Comparison of ENCODE assay signal across 8 cellular contexts in the genomic region with DNA sequence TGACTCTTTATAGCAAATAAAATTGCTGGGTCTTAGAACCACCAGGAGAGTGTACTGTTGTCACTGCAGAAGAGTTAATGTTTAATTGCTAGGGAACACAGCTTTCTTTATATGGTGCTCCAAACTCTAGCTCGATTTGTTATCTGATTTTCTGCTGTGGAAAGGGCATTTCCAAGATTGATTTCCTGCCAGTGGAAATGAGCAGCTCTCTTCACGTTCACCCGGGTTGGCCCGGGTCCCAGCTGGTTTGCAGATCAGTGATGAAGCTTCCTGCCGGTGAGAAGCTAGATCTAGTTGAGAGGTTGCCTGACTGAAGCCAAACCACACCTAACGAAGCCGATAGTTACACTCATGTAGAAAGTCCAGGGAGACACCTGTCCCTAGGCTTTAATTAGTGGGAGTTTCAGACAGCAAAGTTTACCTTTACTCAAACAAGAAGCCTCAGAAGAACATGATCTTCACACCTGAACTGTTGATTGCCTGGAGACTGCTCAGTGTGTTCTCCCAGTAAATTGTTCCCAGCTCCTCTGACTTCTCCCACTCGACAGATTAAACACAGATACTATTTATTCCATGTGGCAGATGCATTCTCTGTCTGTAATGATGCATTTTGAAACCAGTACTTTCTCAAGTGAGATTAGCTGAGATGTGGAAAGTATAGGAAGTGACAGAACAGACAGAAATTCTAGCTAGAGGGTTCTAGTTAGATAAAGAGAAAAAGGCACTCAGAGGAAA. TPM values are rescaled to one million over a fixed set of nuclear protein-coding genes. Genes with fewer than 3 reads are reported as not detected.
A peak's percentile ranks its signal among the peaks of the same experiment; 100 is the strongest.
DNase-seq lines count a peak whose midpoint lies in the region; ATAC-seq and TF ChIP-seq lines count a peak whose summit lies in the region.

No MANE protein-coding gene starts in this region.

- H2AFZ ChIP-seq in OCI-LY1 (ENCODE audit: low read length): no peak overlapping the region

- POLR2A ChIA-PET in CD4-positive, alpha-beta memory T cell (lab: Charles Lee; ENCODE audit: partially characterized antibody): interaction anchor here (0.6 to 8.7 kb wide), 23 partner anchors 9 to 958 kb away, joined by 3 to 176 read pairs (median 9); a partner anchor contains a TSS

- H3K4me1 ChIP-seq in CD4-positive, alpha-beta memory T cell (ENCODE audit: insufficient read depth, low read length): peaks cover 90% of the 10 kb centered on the region
- H3K4me1 ChIP-seq in OCI-LY1 (ENCODE audit: insufficient read depth, low read length, severe bottlenecking) (peaks cover 36% of the 10 kb centered on the region), ascending aorta (peaks cover 0 to 5% of the 10 kb centered on the region in 2 donors)

- peak; percentile 48 for ATAC-seq in GM19035 (IDR thresholded peaks at IDR 0.05; ENCODE audit: unreplicated experiment)
- ATAC-seq in HG03108 (IDR thresholded peaks at IDR 0.05; ENCODE audit: unreplicated experiment): peak; percentile 67

- no peaks in the 10 kb centered on the region for H3K9me3 ChIP-seq in CD4-positive, alpha-beta memory T cell (ENCODE audit: control insufficient read depth in 1 of 2, low read length in 2 of 2)
- H3K9me3 ChIP-seq in OCI-LY1 (ENCODE audit: low read length): no peaks in the 10 kb centered on the region
- no peaks in the 10 kb centered on the region for H3K9me3 ChIP-seq in ascending aorta

- H3K27ac Mint-ChIP-seq in CD4-positive, alpha-beta memory T cell: peak overlapping the region; percentile 95 to 99 (median 97)
- H3K27ac Mint-ChIP-seq in immature natural killer cell: peak overlapping the region; percentile 82 to 97 (median 94)

- peak overlapping the region; percentile 80 for H3K27ac ChIP-seq in CD4-positive, alpha-beta memory T cell (ENCODE audit: low read depth, low read length)
- peak overlapping the region; percentile 87 for H3K27ac ChIP-seq in OCI-LY1 (ENCODE audit: low read depth, low read length, poor library complexity, severe bottlenecking)
- no peak overlapping the region for H3K27ac ChIP-seq in ascending aorta

- H3K9me3 Mint-ChIP-seq in CD4-positive, alpha-beta memory T cell: no peaks in the 10 kb centered on the region
- H3K9me3 Mint-ChIP-seq in immature natural killer cell: no peaks in the 10 kb centered on the region

- peak overlapping the region; percentile 77 to 92 (median 82) for H3K4me3 Mint-ChIP-seq in CD4-positive, alpha-beta memory T cell
- H3K4me3 Mint-ChIP-seq in immature natural killer cell: peak overlapping the region; percentile 73 to 89 (median 79)

- no peaks in the 10 kb centered on the region for H3K36me3 ChIP-seq in CD4-positive, alpha-beta memory T cell (ENCODE audit: insufficient read depth, low read length)
- H3K36me3 ChIP-seq in OCI-LY1 (ENCODE audit: insufficient read depth, low read length) (no peaks in the 10 kb centered on the region; the same call in 1 of the 2 replicates), ascending aorta (no peaks in the 10 kb centered on the region)

- intact Hi-C loops in CD4-positive, alpha-beta memory T cell (cut with micrococcal nuclease): loop anchor here (1.0 to 10.0 kb wide), 6 partner anchors 10 to 945 kb away; a partner anchor contains a TSS
- intact Hi-C loops in ascending aorta (cut with DNase I): no loop called here

- H3K4me1 Mint-ChIP-seq in CD4-positive, alpha-beta memory T cell: peaks cover 67 to 94% (median 81%) of the 10 kb centered on the region in 4 donors
- peaks cover 51 to 52% of the 10 kb centered on the region in 2 donors for H3K4me1 Mint-ChIP-seq in immature natural killer cell

- TF ChIP-seq CTCF in OCI-LY1 (IDR thresholded peaks at IDR 0.05; ENCODE audit: low read length): peak; percentile 28; the same call in 1 of the 2 replicates
- no peak for TF ChIP-seq CTCF in ascending aorta (IDR thresholded peaks at IDR 0.05)

- no peaks in the 10 kb centered on the region for H3K79me2 ChIP-seq in OCI-LY1 (ENCODE audit: insufficient read depth, low read length)

- H3K4me2 ChIP-seq in OCI-LY1 (ENCODE audit: low read length): peak overlapping the region; percentile 59

- no peaks in the 10 kb centered on the region for H3K9me2 ChIP-seq in OCI-LY1 (ENCODE audit: low read depth, low read length)

- no peaks in the 10 kb centered on the region for H3K27me3 Mint-ChIP-seq in CD4-positive, alpha-beta memory T cell
- peaks cover 4 to 7% (median 4%) of the 10 kb centered on the region in 3 donors for H3K27me3 Mint-ChIP-seq in immature natural killer cell (ENCODE audit: low read depth in 3 of 3)

- CTCF ChIA-PET in CD4-positive, alpha-beta memory T cell (lab: Charles Lee; ENCODE audit: partially characterized antibody): interaction anchor here (0.8 to 7.5 kb wide), 32 partner anchors 8 to 280 kb away, joined by 3 to 150 read pairs (median 4); a partner anchor contains a TSS

- peak overlapping the region; percentile 58 for H3K9ac ChIP-seq in OCI-LY1 (ENCODE audit: low read length)

- H3K27me3 ChIP-seq in CD4-positive, alpha-beta memory T cell (ENCODE audit: insufficient read depth, low read length): no peaks in the 10 kb centered on the region
- H3K27me3 ChIP-seq in OCI-LY1 (ENCODE audit: insufficient read depth, low read length) (no peaks in the 10 kb centered on the region), ascending aorta (no peaks in the 10 kb centered on the region)

- H3F3A ChIP-seq in OCI-LY1 (ENCODE audit: insufficient read depth, low read length): no peaks in the 10 kb centered on the region

- peak; percentile 66 to 85 (median 69) for DNase-seq in CD4-positive, alpha-beta memory T cell
- peak; percentile 47 for DNase-seq in activated naive CD4-positive, alpha-beta T cell treated with Interleukin-2 at 50 U/mL for 16 hours
- DNase-seq in immature natural killer cell (peak; percentile 24 to 35 (median 26)), ascending aorta (ENCODE audit: low spot score in 2 of 2) (no peak)
- peak; percentile 19 for DNase-seq in stimulated activated naive CD4-positive, alpha-beta T cell treated with Interleukin-2 at 50 U/mL for 16 hours (lab: John Stamatoyannopoulos, UW)

- peaks cover 0 to 6% of the 10 kb centered on the region in 2 donors for H3K36me3 Mint-ChIP-seq in CD4-positive, alpha-beta memory T cell
- H3K36me3 Mint-ChIP-seq in immature natural killer cell: no peaks in the 10 kb centered on the region

- no peaks in the 10 kb centered on the region for H4K20me1 ChIP-seq in OCI-LY1 (ENCODE audit: insufficient read depth, low read length)

- H3K4me3 ChIP-seq in CD4-positive, alpha-beta memory T cell (ENCODE audit: low read length in 2 of 2): peak overlapping the region; percentile 14 to 34
- H3K4me3 ChIP-seq in OCI-LY1 (ENCODE audit: low read depth, low read length, poor library complexity, severe bottlenecking): peak overlapping the region; percentile 30
- H3K4me3 ChIP-seq in ascending aorta: no peak overlapping the region

RNA-seq across cellular contexts. Expression of a gene that starts 27.8 kb away (rescaled TPM):
- 10 to 100 TPM; 36.4 to 40.9 TPM for total RNA-seq in CD4-positive, alpha-beta memory T cell
- 10 to 100 TPM; 14.5 to 30.3 TPM for polyA plus RNA-seq in CD4-positive, alpha-beta memory T cell
- 1 to 10 TPM; 2.9 to 6.5 (median 6.2) TPM for polyA plus RNA-seq in immature natural killer cell
- total RNA-seq in ascending aorta: 6.1 TPM

RNA-seq across cellular contexts. Expression of a gene that starts 30.3 kb away (rescaled TPM):
- total RNA-seq in CD4-positive, alpha-beta memory T cell: 10 to 100 TPM in 1 of 2 experiments, 1 to 10 TPM in 1; 6.4 to 10.4 TPM
- 1 to 10 TPM; 1.5 to 1.8 TPM for polyA plus RNA-seq in CD4-positive, alpha-beta memory T cell
- polyA plus RNA-seq in immature natural killer cell: 1 to 10 TPM; 3.9 to 6.6 (median 5.0) TPM
- total RNA-seq in ascending aorta: 7.3 TPM

Comparison
In these comparisons a context has a peak if more than half of its experiments do, and no peak if none do; other contexts are left out.
1. DNase-seq: peak in CD4-positive, alpha-beta memory T cell (5 of 5), activated naive CD4-positive, alpha-beta T cell treated with Interleukin-2 at 50 U/mL for 16 hours (single experiment), immature natural killer cell (3 of 3) and stimulated activated naive CD4-positive, alpha-beta T cell treated with Interleukin-2 at 50 U/mL for 16 hours (single experiment); none in ascending aorta (0 of 2).
2. H3K27ac ChIP-seq: peak in CD4-positive, alpha-beta memory T cell (single experiment) and OCI-LY1 (single experiment); none in ascending aorta (0 of 2).
3. H3K4me3 ChIP-seq: peak in CD4-positive, alpha-beta memory T cell (2 of 2) and OCI-LY1 (single experiment); none in ascending aorta (0 of 2).